ENCODE assay signal across 28 cellular contexts in genomic region chr22:44782286-44782830, GRCh38. TPM values are rescaled to one million over a fixed set of nuclear protein-coding genes. Genes with fewer than 3 reads are reported as not detected.
DNase-seq lines count a peak whose midpoint lies in the region; ATAC-seq and TF ChIP-seq lines count a peak whose summit lies in the region.
"Had no signal": no experiment of that assay in that cellular context is flagged by ENCODE, and none has a peak within 500 bp of the region (broad histone marks: within the 10 kb centered on the region; RNA-seq: fewer than 3 reads in every experiment).

No MANE protein-coding gene starts in this region.

- intact Hi-C loops in colonic mucosa (cut with DNase I), result no loop called here
- intact Hi-C loops in mucosa of descending colon (cut with DNase I, micrococcal nuclease), result no loop called here

- H3K9me3 ChIP-seq in HEK293 (ENCODE audit: control insufficient read depth, insufficient read depth, low read depth, low read length) (no peaks in the 10 kb centered on the region), colonic mucosa (no peaks in the 10 kb centered on the region), mucosa of descending colon (no peaks in the 10 kb centered on the region)
- H3K9me3 ChIP-seq: body of pancreas, esophagus muscularis mucosa, Peyer's patch, sigmoid colon had no signal

- CTCF ChIA-PET in HEK293 (lab: Yijun Ruan, JAX), result interaction anchor here (0.6 kb wide), 1 partner anchor 325 kb away, joined by 3 read pairs; no protein-coding TSS in a partner anchor

- H3K36me3 ChIP-seq in HEK293 (ENCODE audit: control insufficient read depth in 2 of 2, insufficient read depth in 1 of 2, low read length in 2 of 2) (peaks cover 3 to 5% of the 10 kb centered on the region in 2 experiments; a peak in 2 of 3 replicates), colonic mucosa (no peaks in the 10 kb centered on the region), mucosa of descending colon (ENCODE audit: low read depth) (no peaks in the 10 kb centered on the region)
- H3K36me3 ChIP-seq: esophagus muscularis mucosa, Peyer's patch, sigmoid colon had no signal

- peak; percentile 32 for ATAC-seq in mucosa of descending colon
- no peak for ATAC-seq in GM21390 (IDR thresholded peaks at IDR 0.05; ENCODE audit: unreplicated experiment)
- ATAC-seq: body of pancreas; left ventricle myocardium superior; stimulated activated memory B cell treated with anti-CD40 and anti-IgM and Interleukin-4, amounts not matched to agents 10 μg/mL and 1 μg/mL and 100 μg/mL, for 72 hours had no signal

- H3K4me3 ChIP-seq in HEK293 (ENCODE audit: low read depth, low read length) (no peak overlapping the region), colonic mucosa (no peak overlapping the region), mucosa of descending colon (no peak overlapping the region)
- H3K4me3 ChIP-seq: body of pancreas, esophagus muscularis mucosa, Peyer's patch, sigmoid colon had no signal

- DNase-seq in AG20443 (ENCODE audit: low spot score), result peak; percentile 47
- DNase-seq in colonic mucosa, result peak; percentile 54
- peak in 1 of 3 donors; percentile 39 for DNase-seq in mucosa of descending colon
- no peak for DNase-seq in activated naive CD4-positive, alpha-beta T cell treated with anti-CD3 and anti-CD28 coated beads, Interleukin-2, amount 50 U/mL, for 16 hours
- no peak for DNase-seq in NCI-H1436 (lab: John Stamatoyannopoulos, UW)
- DNase-seq in T-helper 9 cell, result no peak
- DNase-seq: activated CD4-positive, alpha-beta memory T cell treated with anti-CD3 and anti-CD28 coated beads for 36 hours; activated CD4-positive, alpha-beta T cell treated with anti-CD3 and anti-CD28 coated beads for 1 hour; activated naive CD4-positive, alpha-beta T cell; C1 segment of cervical spinal cord; COR-L47; GF-D8; immature natural killer cell; Kasumi-1; left ventricle myocardium superior; NCI-H1417 treated with DMSO at 0.1 percent for 48 hours; nucleus accumbens; SHP77; sigmoid colon; T-helper 2 cell; trophoblast cell had no signal

- H3K27me3 ChIP-seq in colonic mucosa, result no peaks in the 10 kb centered on the region
- H3K27me3 ChIP-seq: body of pancreas, Peyer's patch had no signal

- POLR2A ChIA-PET in HEK293 (lab: Yijun Ruan, JAX), result no interaction called here

- TF ChIP-seq CTCF in HEK293 (tag by site-specific recombination; IDR thresholded peaks at IDR 0.05) (no peak), colonic mucosa (IDR thresholded peaks at IDR 0.05) (no peak), mucosa of descending colon (IDR thresholded peaks at IDR 0.05) (no peak)

- no peak overlapping the region for H3K9ac ChIP-seq in colonic mucosa (ENCODE audit: low read depth in 2 of 2, low read length in 2 of 2)

- H3K4me1 ChIP-seq in HEK293 (ENCODE audit: control insufficient read depth, insufficient read depth, low read length), result 0 out of 2 replicates have a peak, but pooled peaks cover 1% of the 10 kb centered on the region
- no peaks in the 10 kb centered on the region for H3K4me1 ChIP-seq in colonic mucosa
- peaks cover 5% of the 10 kb centered on the region for H3K4me1 ChIP-seq in mucosa of descending colon (ENCODE audit: low read depth)
- H3K4me1 ChIP-seq: body of pancreas, esophagus muscularis mucosa, Peyer's patch, sigmoid colon had no signal

- H3K27ac ChIP-seq in HEK293 (ENCODE audit: extremely low read depth, low read depth, low read length), result no peak overlapping the region
- no peak overlapping the region for H3K27ac ChIP-seq in colonic mucosa
- H3K27ac ChIP-seq: body of pancreas, esophagus muscularis mucosa, Peyer's patch, sigmoid colon had no signal

TF ChIP-seq in HEK293, 187 proteins besides CTCF, POLR2A, EP300 and RAD21:
- TF ChIP-seq ZNF621 (tag by site-specific recombination; IDR thresholded peaks at IDR 0.05), result no peak
- no peak for TF ChIP-seq ZNF585B (tag by site-specific recombination; IDR thresholded peaks at IDR 0.05)
- TF ChIP-seq ZNF449 (tag by site-specific recombination; IDR thresholded peaks at IDR 0.05), result no peak
- 0 out of 2 replicates have a peak, but pooled peaks have one; percentile 26 for TF ChIP-seq KLF1 (tag by site-specific recombination; IDR thresholded peaks at IDR 0.05)
- TF ChIP-seq SP7 (tag by site-specific recombination; IDR thresholded peaks at IDR 0.05), result no peak
- TF ChIP-seq TCF7L2 (IDR thresholded peaks at IDR 0.05; ENCODE audit: borderline replicate concordance, low read depth, low read length), result no peak
- TF ChIP-seq WT1 (tag by site-specific recombination; IDR thresholded peaks at IDR 0.05), result 0 out of 2 replicates have a peak, but pooled peaks have one; percentile 33
- TF ChIP-seq ZNF114 (tag by site-specific recombination; IDR thresholded peaks at IDR 0.05), result no peak
- no peak for TF ChIP-seq ZNF791 (tag by site-specific recombination; IDR thresholded peaks at IDR 0.05)
- TF ChIP-seq ZNF280C (tag by site-specific recombination; IDR thresholded peaks at IDR 0.05), result no peak
- no peak for TF ChIP-seq ZSCAN5A (tag by site-specific recombination; IDR thresholded peaks at IDR 0.05)
- TF ChIP-seq ZNF843 (tag by site-specific recombination; IDR thresholded peaks at IDR 0.05), result no peak
- no peak for TF ChIP-seq SALL2 (tag by site-specific recombination; IDR thresholded peaks at IDR 0.05; ENCODE audit: borderline replicate concordance)
- no peak for TF ChIP-seq ZNF555 (tag by site-specific recombination; conservative IDR thresholded peaks at IDR 0.05)
- no peak for TF ChIP-seq ZNF350 (tag by site-specific recombination; IDR thresholded peaks at IDR 0.05)
- peak; percentile 88 for TF ChIP-seq PRDM4 (tag by site-specific recombination; IDR thresholded peaks at IDR 0.05)
- no peak for TF ChIP-seq ZNF624 (tag by site-specific recombination; IDR thresholded peaks at IDR 0.05)
- no peak for TF ChIP-seq ZBTB8A (tag by site-specific recombination; IDR thresholded peaks at IDR 0.05)
- TF ChIP-seq ZNF10 (tag by site-specific recombination; IDR thresholded peaks at IDR 0.05), result no peak
- no peak for TF ChIP-seq ZNF211 (tag by site-specific recombination; IDR thresholded peaks at IDR 0.05; ENCODE audit: low read depth)

RNA-seq across cellular contexts. Expression of gene ARHGAP8, which starts 30.0 kb away (rescaled TPM):
- 10 to 100 TPM; 38.4 to 69.9 TPM for total RNA-seq in colonic mucosa
- total RNA-seq in mucosa of descending colon, result 10 to 100 TPM; 25.0 to 74.6 (median 43.7) TPM
- total RNA-seq: dermis microvascular lymphatic vessel endothelial cell, left ventricle myocardium superior had no signal

Comparison
In these comparisons a context has a peak if more than half of its experiments do, and no peak if none do; other contexts are left out.
1. DNase-seq: peak in AG20443 (single experiment) and colonic mucosa (single experiment); none in activated naive CD4-positive, alpha-beta T cell treated with anti-CD3 and anti-CD28 coated beads, Interleukin-2, amount 50 U/mL, for 16 hours (single experiment), NCI-H1436 (single experiment) and T-helper 9 cell (single experiment).